ENCODE assay signal across 2 cellular contexts in genomic region chr10:68900427-68901105, GRCh38.
TF ChIP-seq lines count a peak whose summit lies in the region.

No MANE protein-coding gene starts in this region.

TF ChIP-seq in A549, 52 proteins besides CTCF, POLR2A, EP300 and RAD21 (continues in another document):
- TF ChIP-seq, protein P1, sequence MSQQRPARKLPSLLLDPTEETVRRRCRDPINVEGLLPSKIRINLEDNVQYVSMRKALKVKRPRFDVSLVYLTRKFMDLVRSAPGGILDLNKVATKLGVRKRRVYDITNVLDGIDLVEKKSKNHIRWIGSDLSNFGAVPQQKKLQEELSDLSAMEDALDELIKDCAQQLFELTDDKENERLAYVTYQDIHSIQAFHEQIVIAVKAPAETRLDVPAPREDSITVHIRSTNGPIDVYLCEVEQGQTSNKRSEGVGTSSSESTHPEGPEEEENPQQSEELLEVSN (IDR thresholded peaks at IDR 0.05; ENCODE audit: borderline replicate concordance, low read depth) = peak; percentile 99
- TF ChIP-seq BCL3 (IDR thresholded peaks at IDR 0.05) = peak; percentile 17; the same call in 1 of the 3 replicates
- TF ChIP-seq REST (IDR thresholded peaks at IDR 0.05) = no peak
- no peak for TF ChIP-seq RARB (CRISPR knock-in tag; IDR thresholded peaks at IDR 0.05)
- no peak for TF ChIP-seq EHMT2 (IDR thresholded peaks at IDR 0.05; ENCODE audit: low read depth)
- TF ChIP-seq SMC3 (IDR thresholded peaks at IDR 0.05) = no peak
- peak; percentile 64 for TF ChIP-seq ZSCAN20 (CRISPR knock-in tag; IDR thresholded peaks at IDR 0.05)
- peak; percentile 55; the same call in 1 of the 2 replicates for TF ChIP-seq TP53 (CRISPR knock-in tag; IDR thresholded peaks at IDR 0.05)
- TF ChIP-seq NR3C1 (IDR thresholded peaks at IDR 0.05) = no peak
- TF ChIP-seq MAZ (IDR thresholded peaks at IDR 0.05; ENCODE audit: borderline replicate concordance, low read depth, low read length) = 0 out of 2 replicates have a peak, but pooled peaks have one; percentile 9
- TF ChIP-seq PHF8 (IDR thresholded peaks at IDR 0.05; ENCODE audit: borderline replicate concordance, low read depth) = peak; percentile 85; the same call in 1 of the 2 replicates
- 0 out of 2 replicates have a peak, but pooled peaks have one; percentile 29 for TF ChIP-seq TFCP2L1 (CRISPR knock-in tag; IDR thresholded peaks at IDR 0.05)
- peak; percentile 90 for TF ChIP-seq HOXB13 (CRISPR knock-in tag; IDR thresholded peaks at IDR 0.05; ENCODE audit: low read depth)
- TF ChIP-seq CHD2 (IDR thresholded peaks at IDR 0.05; ENCODE audit: low read length, partially characterized antibody) = peak; percentile 44
- 0 out of 2 replicates have a peak, but pooled peaks have one; percentile 16 for TF ChIP-seq USF2 (IDR thresholded peaks at IDR 0.05)
- TF ChIP-seq ATOH8 (CRISPR knock-in tag; IDR thresholded peaks at IDR 0.05; ENCODE audit: low read depth) = peak; percentile 65; the same call in 1 of the 2 replicates
- TF ChIP-seq, protein P2, sequence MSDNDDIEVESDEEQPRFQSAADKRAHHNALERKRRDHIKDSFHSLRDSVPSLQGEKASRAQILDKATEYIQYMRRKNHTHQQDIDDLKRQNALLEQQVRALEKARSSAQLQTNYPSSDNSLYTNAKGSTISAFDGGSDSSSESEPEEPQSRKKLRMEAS (IDR thresholded peaks at IDR 0.05) = peak; percentile 98
- TF ChIP-seq FOSL2 (IDR thresholded peaks at IDR 0.05) = no peak
- 0 out of 2 replicates have a peak, but pooled peaks have one; percentile 2 for TF ChIP-seq FOSL2 (CRISPR knock-in tag; IDR thresholded peaks at IDR 0.05)
- TF ChIP-seq JUN (IDR thresholded peaks at IDR 0.05) = peak in 1 of 2 experiments; percentile 89; a peak in 3 of 5 replicates
- TF ChIP-seq PBX3 (IDR thresholded peaks at IDR 0.05) = no peak
- TF ChIP-seq FOSB (CRISPR knock-in tag; IDR thresholded peaks at IDR 0.05) = no peak
- no peak; the same call in 1 of the 2 replicates for TF ChIP-seq RNF2 (IDR thresholded peaks at IDR 0.05; ENCODE audit: borderline replicate concordance, low read depth)
- TF ChIP-seq HOXB5 (CRISPR knock-in tag; IDR thresholded peaks at IDR 0.05) = peak; percentile 86
- TF ChIP-seq EHF (CRISPR knock-in tag; IDR thresholded peaks at IDR 0.05) = peak; percentile 67; the same call in 1 of the 2 replicates

TF ChIP-seq in H1, 55 proteins besides CTCF, POLR2A, EP300 and RAD21 (continues in another document):
- peak; percentile 87 for TF ChIP-seq TAF7 (optimal IDR thresholded peaks at IDR 0.05; ENCODE audit: borderline replicate concordance, low read depth, low read length)
- no peak for TF ChIP-seq TEAD4 (IDR thresholded peaks at IDR 0.05; ENCODE audit: low read depth, low read length)
- no peak for TF ChIP-seq SIRT6 (IDR thresholded peaks at IDR 0.05; ENCODE audit: low read length)
- TF ChIP-seq NANOG (IDR thresholded peaks at IDR 0.05; ENCODE audit: insufficient read depth, low read depth, low read length, poor library complexity, severe bottlenecking) = no peak
- no peak for TF ChIP-seq CEBPB (IDR thresholded peaks at IDR 0.05; ENCODE audit: low read depth, low read length)
- no peak for TF ChIP-seq GTF2F1 (IDR thresholded peaks at IDR 0.05; ENCODE audit: borderline replicate concordance, low read depth, low read length)
- no peak for TF ChIP-seq CBX5 (IDR thresholded peaks at IDR 0.05; ENCODE audit: low read depth, low read length)
- peak; percentile 96 for TF ChIP-seq TAF1 (IDR thresholded peaks at IDR 0.05; ENCODE audit: low read depth, low read length)
- no peak for TF ChIP-seq CBX8 (IDR thresholded peaks at IDR 0.05; ENCODE audit: borderline replicate concordance, low read depth, low read length)
- peak; percentile 84 for TF ChIP-seq POLR2AphosphoS5 (IDR thresholded peaks at IDR 0.05; ENCODE audit: low read depth, low read length)
- no peak for TF ChIP-seq KDM5A (IDR thresholded peaks at IDR 0.05; ENCODE audit: low read length)
- TF ChIP-seq USF2 (IDR thresholded peaks at IDR 0.05; ENCODE audit: low read length) = no peak
- peak; percentile 93 for TF ChIP-seq PHF8 (conservative IDR thresholded peaks at IDR 0.05; ENCODE audit: low read depth, low read length)
- TF ChIP-seq GABPA (IDR thresholded peaks at IDR 0.05; ENCODE audit: borderline replicate concordance, insufficient read depth, low read length) = 0 out of 2 replicates have a peak, but pooled peaks have one; percentile 41
- TF ChIP-seq ATF2 (IDR thresholded peaks at IDR 0.05; ENCODE audit: low read length) = no peak
- no peak for TF ChIP-seq FOSL1 (IDR thresholded peaks at IDR 0.05; ENCODE audit: insufficient read depth, low read depth, low read length)
- peak; percentile 12; the same call in 1 of the 2 replicates for TF ChIP-seq BRCA1 (IDR thresholded peaks at IDR 0.05; ENCODE audit: low read depth, low read length)
- no peak for TF ChIP-seq SRF (IDR thresholded peaks at IDR 0.05; ENCODE audit: low read depth, low read length)
- no peak for TF ChIP-seq POU5F1 (IDR thresholded peaks at IDR 0.05; ENCODE audit: low read depth, low read length)
- no peak for TF ChIP-seq BCL11A (IDR thresholded peaks at IDR 0.05; ENCODE audit: low read depth in 2 of 2, low read length in 2 of 2)
- no peak for TF ChIP-seq KDM1A (IDR thresholded peaks at IDR 0.05; ENCODE audit: borderline replicate concordance, low read length)
- no peak for TF ChIP-seq RNF2 (IDR thresholded peaks at IDR 0.05; ENCODE audit: borderline replicate concordance, low read depth, low read length, missing control alignments, poor library complexity, severe bottlenecking)
- TF ChIP-seq RFX5 (IDR thresholded peaks at IDR 0.05; ENCODE audit: borderline replicate concordance, low read depth, low read length) = no peak
- no peak for TF ChIP-seq JUND (IDR thresholded peaks at IDR 0.05; ENCODE audit: low read length)
- peak; percentile 48; the same call in 1 of the 2 replicates for TF ChIP-seq RBBP5 (IDR thresholded peaks at IDR 0.05; ENCODE audit: borderline replicate concordance, low read depth, low read length)
- TF ChIP-seq CHD2 (IDR thresholded peaks at IDR 0.05; ENCODE audit: low read length) = peak; percentile 72
- TF ChIP-seq SP2 (IDR thresholded peaks at IDR 0.05; ENCODE audit: low read length) = no peak
- TF ChIP-seq, protein P1 (IDR thresholded peaks at IDR 0.05) = peak; percentile 97
- no peak for TF ChIP-seq SP1 (IDR thresholded peaks at IDR 0.05; ENCODE audit: low read depth, low read length)
- peak; percentile 88 for TF ChIP-seq TBP (IDR thresholded peaks at IDR 0.05; ENCODE audit: low read depth, low read length)
- TF ChIP-seq SIX5 (IDR thresholded peaks at IDR 0.05; ENCODE audit: low read depth, low read length) = no peak
- TF ChIP-seq MAFK (IDR thresholded peaks at IDR 0.05; ENCODE audit: low read depth, low read length) = no peak
- TF ChIP-seq SUZ12 (IDR thresholded peaks at IDR 0.05; ENCODE audit: low read length) = no peak
- TF ChIP-seq HDAC2 (IDR thresholded peaks at IDR 0.05; ENCODE audit: borderline replicate concordance in 1 of 2, low read depth in 2 of 2, low read length in 2 of 2) = no peak
- no peak for TF ChIP-seq SAP30 (IDR thresholded peaks at IDR 0.05; ENCODE audit: insufficient read depth, insufficient replicate concordance, low read length)
- TF ChIP-seq NRF1 (IDR thresholded peaks at IDR 0.05; ENCODE audit: low read depth, low read length) = no peak
- peak; percentile 38; the same call in 1 of the 2 replicates for TF ChIP-seq SP4 (IDR thresholded peaks at IDR 0.05; ENCODE audit: low read length)
- TF ChIP-seq, protein P2 (IDR thresholded peaks at IDR 0.05) = peak; percentile 77
- no peak for TF ChIP-seq SIN3A (conservative IDR thresholded peaks at IDR 0.05 in 1 of 2, IDR thresholded peaks at IDR 0.05 in 1 of 2; ENCODE audit: low read depth in 1 of 2, low read length in 2 of 2)
- TF ChIP-seq YY1 (IDR thresholded peaks at IDR 0.05; ENCODE audit: low read depth, low read length) = peak; percentile 75; the same call in 1 of the 2 replicates
- no peak for TF ChIP-seq EZH2 (IDR thresholded peaks at IDR 0.05; ENCODE audit: low read depth, low read length, severe bottlenecking)
- no peak for TF ChIP-seq RXRA (IDR thresholded peaks at IDR 0.05; ENCODE audit: insufficient read depth, low read depth, low read length)
- no peak for TF ChIP-seq JUN (IDR thresholded peaks at IDR 0.05; ENCODE audit: low read depth, low read length)
- no peak for TF ChIP-seq BACH1 (IDR thresholded peaks at IDR 0.05; ENCODE audit: low read length)
- peak; percentile 66; the same call in 1 of the 2 replicates for TF ChIP-seq EGR1 (IDR thresholded peaks at IDR 0.05; ENCODE audit: borderline replicate concordance, low read depth, low read length)
- no peak for TF ChIP-seq HDAC6 (IDR thresholded peaks at IDR 0.05; ENCODE audit: low read depth, low read length)
- TF ChIP-seq, protein P3, sequence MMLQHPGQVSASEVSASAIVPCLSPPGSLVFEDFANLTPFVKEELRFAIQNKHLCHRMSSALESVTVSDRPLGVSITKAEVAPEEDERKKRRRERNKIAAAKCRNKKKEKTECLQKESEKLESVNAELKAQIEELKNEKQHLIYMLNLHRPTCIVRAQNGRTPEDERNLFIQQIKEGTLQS (IDR thresholded peaks at IDR 0.05; ENCODE audit: insufficient read depth, low read depth, low read length) = no peak
- TF ChIP-seq CHD1 (IDR thresholded peaks at IDR 0.05; ENCODE audit: low read depth, low read length) = no peak
- no peak for TF ChIP-seq ZNF274 (IDR thresholded peaks at IDR 0.05; ENCODE audit: borderline replicate concordance, extremely low read depth, low read length)
- TF ChIP-seq CREB1 (IDR thresholded peaks at IDR 0.05) = no peak
- TF ChIP-seq ASH2L (IDR thresholded peaks at IDR 0.05; ENCODE audit: low read length) = peak; percentile 85
